Comparison of ENCODE assay signal across 34 cellular contexts in genomic region chr10:2828741-2829140, GRCh38.
"Had no signal": no experiment of that assay in that cellular context is flagged by ENCODE, and none has a peak within 500 bp of the region (broad histone marks: within the 10 kb centered on the region; RNA-seq: fewer than 3 reads in every experiment).

No MANE protein-coding gene starts in this region.

- H3K36me3 ChIP-seq: MG63 had no signal

- H3K4me3 ChIP-seq: MG63 had no signal

- H3K27ac ChIP-seq: KMS-11 had no signal

- H3K9me3 ChIP-seq: MG63 had no signal

- DNase-seq: Karpas-422, Kasumi-1, KG1, MG63, MM.1S, MV-4-11, NCI-H1048, NCI-H1092, NCI-H1092 treated with DMSO at 0.1 percent for 48 hours, NCI-H1105, NCI-H1105 treated with DMSO at 0.1 percent for 48 hours, NCI-H1417, NCI-H1417 treated with DMSO at 0.1 percent for 48 hours, NCI-H1436, NCI-H1436 treated with DMSO at 0.1 percent for 48 hours, NCI-H146, NCI-H1694, NCI-H1694 treated with DMSO at 0.1 percent for 48 hours, NCI-H187, NCI-H187 treated with DMSO at 0.1 percent for 48 hours, NCI-H1930, NCI-H2029, NCI-H2029 treated with DMSO at 0.1 percent for 48 hours, NCI-H2081, NCI-H2081 treated with DMSO at 0.1 percent for 48 hours, NCI-H2107, NCI-H2171, NCI-H2171 treated with DMSO at 0.1 percent for 48 hours, NCI-H2227 treated with DMSO at 0.1 percent for 48 hours, NCI-H226, NCI-H345, NCI-H446, NCI-H446 treated with DMSO at 0.1 percent for 48 hours had no signal
